9 cellular contexts compared by ENCODE assay signal in genomic region chr9:33233659-33234335, GRCh38.
DNase-seq lines count a peak whose midpoint lies in the region; ATAC-seq and TF ChIP-seq lines count a peak whose summit lies in the region.
"Had no signal": no experiment of that assay in that cellular context is flagged by ENCODE, and none has a peak within 500 bp of the region (broad histone marks: within the 10 kb centered on the region; RNA-seq: fewer than 3 reads in every experiment).

No MANE protein-coding gene starts in this region.

- peaks cover 5% of the 10 kb centered on the region for H3K4me1 Mint-ChIP-seq in stimulated activated effector memory CD8-positive, alpha-beta T cell treated with anti-CD3 and anti-CD28 coated beads, Interleukin-12 subunit alpha, Interleukin-12 subunit beta, amount 100 ng/mL, for 72 hours
- H3K4me1 Mint-ChIP-seq: activated B cell treated with CpG ODN at 0.5 μM for 24 hours had no signal

- no peak overlapping the region for H3K4me3 Mint-ChIP-seq in stimulated activated effector memory CD8-positive, alpha-beta T cell treated with anti-CD3 and anti-CD28 coated beads, Interleukin-12 subunit alpha, Interleukin-12 subunit beta, amount 100 ng/mL, for 72 hours
- H3K4me3 Mint-ChIP-seq: activated B cell treated with CpG ODN at 0.5 μM for 24 hours had no signal

- DNase-seq in NCI-H748 (lab: John Stamatoyannopoulos, UW; ENCODE audit: unreplicated experiment) = peak; percentile 28
- DNase-seq in NCI-H748 treated with DMSO at 0.1 percent for 48 hours (lab: John Stamatoyannopoulos, UW) = no peak
- DNase-seq in NCI-H510A (lab: John Stamatoyannopoulos, UW) = peak; percentile 78
- DNase-seq in erythroblast (lab: John Stamatoyannopoulos, UW) = peak; percentile 36 to 64
- no peak for DNase-seq in stimulated activated effector memory CD8-positive, alpha-beta T cell treated with anti-CD3 and anti-CD28 coated beads, Interleukin-12 subunit alpha, Interleukin-12 subunit beta, amount 100 ng/mL, for 72 hours (ENCODE audit: low spot score in 2 of 2)
- DNase-seq in activated CD4-positive, CD25-positive, alpha-beta regulatory T cell (lab: John Stamatoyannopoulos, UW) = no peak
- no peak for DNase-seq in NCI-H526 treated with DMSO at 0.1 percent for 48 hours (lab: John Stamatoyannopoulos, UW)
- DNase-seq: activated B cell treated with CpG ODN at 0.5 μM for 24 hours had no signal

- H3K36me3 Mint-ChIP-seq in stimulated activated effector memory CD8-positive, alpha-beta T cell treated with anti-CD3 and anti-CD28 coated beads, Interleukin-12 subunit alpha, Interleukin-12 subunit beta, amount 100 ng/mL, for 72 hours = no peaks in the 10 kb centered on the region

- H3K27ac Mint-ChIP-seq in stimulated activated effector memory CD8-positive, alpha-beta T cell treated with anti-CD3 and anti-CD28 coated beads, Interleukin-12 subunit alpha, Interleukin-12 subunit beta, amount 100 ng/mL, for 72 hours = no peak overlapping the region
- H3K27ac Mint-ChIP-seq: activated B cell treated with CpG ODN at 0.5 μM for 24 hours had no signal

- no peak for TF ChIP-seq POLR2A in erythroblast (IDR thresholded peaks at IDR 0.05; ENCODE audit: low read length)

- H3K9me3 Mint-ChIP-seq in stimulated activated effector memory CD8-positive, alpha-beta T cell treated with anti-CD3 and anti-CD28 coated beads, Interleukin-12 subunit alpha, Interleukin-12 subunit beta, amount 100 ng/mL, for 72 hours = no peaks in the 10 kb centered on the region
- H3K9me3 Mint-ChIP-seq: activated B cell treated with CpG ODN at 0.5 μM for 24 hours had no signal

- peak; percentile 47 for ATAC-seq in stimulated activated effector memory CD8-positive, alpha-beta T cell treated with anti-CD3 and anti-CD28 coated beads, Interleukin-12 subunit alpha, Interleukin-12 subunit beta, amount 100 ng/mL, for 72 hours
- no peak for ATAC-seq in GM21515 (IDR thresholded peaks at IDR 0.05; ENCODE audit: unreplicated experiment)

Comparison
In these comparisons a context has a peak if more than half of its experiments do, and no peak if none do; other contexts are left out.
1. DNase-seq: peak in NCI-H748 (single experiment), NCI-H510A (single experiment) and erythroblast (2 of 2); none in NCI-H748 treated with DMSO at 0.1 percent for 48 hours (single experiment), stimulated activated effector memory CD8-positive, alpha-beta T cell treated with anti-CD3 and anti-CD28 coated beads, Interleukin-12 subunit alpha, Interleukin-12 subunit beta, amount 100 ng/mL, for 72 hours (0 of 2), activated CD4-positive, CD25-positive, alpha-beta regulatory T cell (0 of 4) and NCI-H526 treated with DMSO at 0.1 percent for 48 hours (single experiment).